Comparison of ENCODE assay signal across 20 cellular contexts in genomic region chr22:36522662-36523061, GRCh38.
"Had no signal": no experiment of that assay in that cellular context is flagged by ENCODE, and none has a peak within 500 bp of the region (broad histone marks: within the 10 kb centered on the region; RNA-seq: fewer than 3 reads in every experiment).

No MANE protein-coding gene starts in this region.

- DNase-seq: IMR-90, Kasumi-1, MM.1S, NCI-H1048, NCI-H1105, NCI-H1417, NCI-H1436 treated with DMSO at 0.1 percent for 48 hours, NCI-H1694, NCI-H187 treated with DMSO at 0.1 percent for 48 hours, NCI-H2081, NCI-H2107, NCI-H2227 treated with DMSO at 0.1 percent for 48 hours, NCI-H524, NCI-H526 treated with DMSO at 0.1 percent for 48 hours, NCI-H774, SHP77, SK-N-SH had no signal

- ATAC-seq: HepG2 had no signal

- H3K9ac ChIP-seq: KMS-11, SK-N-SH had no signal

- H3K9me3 ChIP-seq: SK-N-SH had no signal

- FAIRE-seq: HepG2, RCC 7860 had no signal

- H3K27ac ChIP-seq: KMS-11 had no signal

- H3K4me2 ChIP-seq: KMS-11, SK-N-SH had no signal
